21 cellular contexts compared by ENCODE assay signal in the genomic region with DNA sequence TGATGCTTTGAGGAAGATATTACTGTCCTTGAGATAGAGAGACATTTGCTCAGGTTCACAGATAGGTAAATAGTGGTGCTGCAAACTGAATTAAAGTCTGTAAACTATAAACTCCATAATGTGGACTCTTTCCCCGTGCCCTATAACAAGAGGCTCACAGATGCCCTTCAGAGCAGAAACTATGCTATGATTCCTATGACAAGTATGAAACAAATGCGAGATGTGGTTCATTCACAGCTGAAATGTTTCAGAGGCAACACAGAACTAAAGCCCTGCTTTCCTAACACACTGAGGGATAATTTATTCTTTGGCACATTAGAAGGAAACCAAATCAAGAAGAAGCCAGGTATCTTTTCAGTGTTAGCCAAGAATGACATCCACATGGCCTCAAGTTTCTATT. TPM values are rescaled to one million over a fixed set of nuclear protein-coding genes. Genes with fewer than 3 reads are reported as not detected.
A peak's percentile ranks its signal among the peaks of the same experiment; 100 is the strongest.
DNase-seq lines count a peak whose midpoint lies in the region; ATAC-seq and TF ChIP-seq lines count a peak whose summit lies in the region.
"Had no signal": no experiment of that assay in that cellular context is flagged by ENCODE, and none has a peak within 500 bp of the region (broad histone marks: within the 10 kb centered on the region; RNA-seq: fewer than 3 reads in every experiment).

No MANE protein-coding gene starts in this region.

- no peak for DNase-seq in A673 (ENCODE audit: low spot score)
- peak; percentile 25 for DNase-seq in amniotic epithelial cell (ENCODE audit: low read depth)
- peak; percentile 7 for DNase-seq in choroid plexus epithelial cell (ENCODE audit: low read depth)
- peak; percentile 11 for DNase-seq in myocyte (ENCODE audit: low read depth)
- DNase-seq in HPDE6-E6E7 (ENCODE audit: extremely low spot score) = no peak
- DNase-seq in RKO (ENCODE audit: low spot score) = no peak
- DNase-seq in SKM-1 treated with dmso at 0.1 percent for 144 hours (lab: John Stamatoyannopoulos, UW; ENCODE audit: unreplicated experiment) = no peak
- DNase-seq: ACHN; AML-193; BE2C; CD4-positive, alpha-beta T cell; CD8-positive, alpha-beta memory T cell; DMS 273 treated with DMSO at 0.1 percent for 48 hours; DMS53; DMS79 treated with DMSO at 0.1 percent for 48 hours; GF-D8; H7; HCEC 1CT had no signal

- TF ChIP-seq CTCF in A673 (conservative IDR thresholded peaks at IDR 0.05; ENCODE audit: low read depth, low read length) (no peak), choroid plexus epithelial cell (conservative IDR thresholded peaks at IDR 0.05; ENCODE audit: low read depth, low read length) (no peak)

- no peaks in the 10 kb centered on the region for H3K27me3 ChIP-seq in A673 (replicated peaks; ENCODE audit: insufficient read depth, low read depth, low read length, poor library complexity)
- H3K27me3 ChIP-seq: BE2C; BLaER1 treated with 17β-estradiol and CSF1 and Interleukin-3, amounts not matched to agents 10 nM and 100 nM had no signal

- POLR2A ChIA-PET in A673 (lab: Charles Lee; ENCODE audit: low non-redundant PET) = no interaction called here

- no peaks in the 10 kb centered on the region for H3K4me1 ChIP-seq in A673 (ENCODE audit: insufficient read depth, low read length, poor library complexity, severe bottlenecking)
- H3K4me1 ChIP-seq: BE2C had no signal

- no peaks in the 10 kb centered on the region for H3K9me3 ChIP-seq in A673 (ENCODE audit: low read depth, low read length, poor library complexity, severe bottlenecking)
- H3K9me3 ChIP-seq: BE2C; BLaER1 treated with 17β-estradiol and CSF1 and Interleukin-3, amounts not matched to agents 10 nM and 100 nM had no signal

- CTCF ChIA-PET in A673 (lab: Charles Lee) = no interaction called here

- no peak for ATAC-seq in HG02870 (IDR thresholded peaks at IDR 0.05; ENCODE audit: unreplicated experiment)

- intact Hi-C loops in A673 (cut with micrococcal nuclease; ENCODE audit: unreplicated experiment) = no loop called here

- H3K4me3 ChIP-seq in A673 (ENCODE audit: low read depth, low read length, poor library complexity, severe bottlenecking) = no peak overlapping the region
- no peak overlapping the region for H3K4me3 ChIP-seq in choroid plexus epithelial cell (ENCODE audit: low read depth, low read length)
- H3K4me3 ChIP-seq: BLaER1 treated with 17β-estradiol and CSF1 and Interleukin-3, amounts not matched to agents 10 nM and 100 nM had no signal

- BruUV-seq in A673 (replicated peaks; lab: Mats Ljungman, UMichigan) = TSS peak; percentile 5

- H3K27ac ChIP-seq in A673 (ENCODE audit: low read depth, low read length, poor library complexity, severe bottlenecking) = no peak overlapping the region
- H3K27ac ChIP-seq: 22Rv1; BLaER1 treated with 17β-estradiol and CSF1 and Interleukin-3, amounts not matched to agents 10 nM and 100 nM had no signal

- peaks cover 59% of the 10 kb centered on the region for H3K36me3 ChIP-seq in A673 (ENCODE audit: insufficient read depth, low read length, poor library complexity, severe bottlenecking)

RNA-seq across cellular contexts. Expression of a gene that starts 13.4 kb away (rescaled TPM):
- 28.6 and 30.3 TPM in 2 replicates for total RNA-seq in A673 (2021)
- total RNA-seq in myocyte = 21.3 and 22.3 TPM in 2 replicates
- 9.2 TPM for polyA plus RNA-seq in myocyte (2012)

RNA-seq across cellular contexts. Expression of a gene that starts 30.2 kb away (rescaled TPM):
- 54.1 and 54.9 TPM in 2 replicates for total RNA-seq in A673 (2021)
- total RNA-seq in myocyte = 13.0 and 15.0 TPM in 2 replicates
- polyA plus RNA-seq in myocyte (2012) = 33.2 TPM

RNA-seq across cellular contexts. Expression of a gene that starts 51.4 kb away (rescaled TPM):
- total RNA-seq in A673 (2021) (37.3 and 39.8 TPM in 2 replicates), myocyte (14.2 and 18.6 TPM in 2 replicates)
- 12.2 TPM for polyA plus RNA-seq in myocyte (2012)

Comparison
In these comparisons a context has a peak if more than half of its experiments do, and no peak if none do; other contexts are left out.
1. DNase-seq: peak in amniotic epithelial cell (single experiment), choroid plexus epithelial cell (single experiment) and myocyte (single experiment); none in A673 (single experiment), HPDE6-E6E7 (single experiment), RKO (single experiment) and SKM-1 treated with dmso at 0.1 percent for 144 hours (single experiment).